Comparison of ENCODE assay signal across 7 cellular contexts in genomic region chr16:66936462-66936861, GRCh38. TPM values are rescaled to one million over a fixed set of nuclear protein-coding genes. Genes with fewer than 3 reads are reported as not detected.
DNase-seq lines count a peak whose midpoint lies in the region; TF ChIP-seq lines count a peak whose summit lies in the region.
"Had no signal": no experiment of that assay in that cellular context is flagged by ENCODE, and none has a peak within 500 bp of the region (broad histone marks: within the 10 kb centered on the region; RNA-seq: fewer than 3 reads in every experiment).

No MANE protein-coding gene starts in this region.

- H3K9me3 ChIP-seq in Loucy (ENCODE audit: insufficient read depth, low read depth, low read length) (no peaks in the 10 kb centered on the region), neural progenitor cell (ENCODE audit: low read depth) (no peaks in the 10 kb centered on the region), BE2C (no peaks in the 10 kb centered on the region)
- H3K9me3 ChIP-seq: MG63 had no signal

- no peaks in the 10 kb centered on the region for H3K9me3 Mint-ChIP-seq in neural progenitor cell

- H3K4me1 Mint-ChIP-seq in neural progenitor cell = peaks cover 32% of the 10 kb centered on the region

- H3K27ac Mint-ChIP-seq in neural progenitor cell = no peak overlapping the region

- no peak overlapping the region for H3K27ac ChIP-seq in coronary artery
- H3K27ac ChIP-seq in neural progenitor cell = no peak overlapping the region

- H3K4me3 ChIP-seq in Loucy (ENCODE audit: low read length, poor library complexity, severe bottlenecking) (peak overlapping the region; percentile 94), coronary artery (peak overlapping the region; percentile 97), neural progenitor cell (no peak overlapping the region), BE2C (ENCODE audit: low read depth, low read length) (no peak overlapping the region)

- H3K4me1 ChIP-seq in Loucy (ENCODE audit: insufficient read depth, low read length, poor library complexity, severe bottlenecking) = peaks cover 34% of the 10 kb centered on the region
- H3K4me1 ChIP-seq in neural progenitor cell = peaks cover 10% of the 10 kb centered on the region
- H3K4me1 ChIP-seq in BE2C = no peaks in the 10 kb centered on the region

- H3K27me3 ChIP-seq in Loucy (ENCODE audit: insufficient read depth, low read length, poor library complexity, severe bottlenecking) (no peaks in the 10 kb centered on the region), neural progenitor cell (peaks cover 9% of the 10 kb centered on the region), BE2C (no peaks in the 10 kb centered on the region)
- H3K27me3 ChIP-seq: MG63 had no signal

- no peaks in the 10 kb centered on the region for H3F3A ChIP-seq in Loucy (ENCODE audit: low read depth)
- H3F3A ChIP-seq in neural progenitor cell (ENCODE audit: low read depth) = no peaks in the 10 kb centered on the region

- H3K36me3 Mint-ChIP-seq in neural progenitor cell = peaks cover 9% of the 10 kb centered on the region

- peaks cover 4% of the 10 kb centered on the region for H3K27me3 Mint-ChIP-seq in neural progenitor cell (ENCODE audit: insufficient read depth, low read depth)

- peak overlapping the region; percentile 97 for H3K9ac ChIP-seq in Loucy (ENCODE audit: low read depth, low read length, poor library complexity, severe bottlenecking)
- H3K9ac ChIP-seq in neural progenitor cell = no peak overlapping the region

- peak overlapping the region; percentile 96 for H3K4me3 Mint-ChIP-seq in neural progenitor cell

- 0 out of 2 replicates have a peak, but pooled peaks cover 7% of the 10 kb centered on the region for H3K36me3 ChIP-seq in Loucy (ENCODE audit: insufficient read depth, low read length)
- no peaks in the 10 kb centered on the region for H3K36me3 ChIP-seq in neural progenitor cell
- peaks cover 18% of the 10 kb centered on the region for H3K36me3 ChIP-seq in BE2C
- H3K36me3 ChIP-seq: MG63 had no signal

- H4K20me1 ChIP-seq in Loucy (ENCODE audit: insufficient read depth, low read length, poor library complexity, severe bottlenecking) (peaks cover 14% of the 10 kb centered on the region), neural progenitor cell (ENCODE audit: low read depth) (peaks cover 19% of the 10 kb centered on the region)

- DNase-seq in coronary artery (ENCODE audit: low spot score) (no peak), neural progenitor cell (ENCODE audit: low spot score) (no peak), BE2C (no peak), A172 (ENCODE audit: low spot score) (no peak), hippocampal formation (lab: John Stamatoyannopoulos, UW) (no peak)
- DNase-seq: MG63 had no signal

- TF ChIP-seq CTCF in Loucy (conservative IDR thresholded peaks at IDR 0.05; ENCODE audit: low read length) = no peak
- TF ChIP-seq CTCF in coronary artery (IDR thresholded peaks at IDR 0.05) = no peak
- TF ChIP-seq CTCF in neural progenitor cell (IDR thresholded peaks at IDR 0.05) = no peak
- no peak for TF ChIP-seq CTCF in BE2C (IDR thresholded peaks at IDR 0.05; ENCODE audit: low read depth, low read length)

- H2AFZ ChIP-seq in Loucy (ENCODE audit: low read length) (no peak overlapping the region), neural progenitor cell (replicated peaks) (no peak overlapping the region)

- H3K79me2 ChIP-seq in Loucy (ENCODE audit: insufficient read depth, low read length) (peaks cover 47% of the 10 kb centered on the region), neural progenitor cell (ENCODE audit: low read depth) (peaks cover 9% of the 10 kb centered on the region)

- no peaks in the 10 kb centered on the region for H3K9me2 ChIP-seq in Loucy (replicated peaks; ENCODE audit: low read depth, low read length)

- H3K4me2 ChIP-seq in Loucy (ENCODE audit: low read depth, low read length, poor library complexity, severe bottlenecking) (peak overlapping the region; percentile 99), neural progenitor cell (no peak overlapping the region)

RNA-seq across cellular contexts. Expression of gene CES2, which starts 1.1 kb away (rescaled TPM):
- 11.1 and 20.9 TPM in 2 replicates for total RNA-seq in neural progenitor cell (ENCODE audit: low replicate concordance)
- 49.5 TPM for polyA plus RNA-seq in BE2C (2012; ENCODE audit: insufficient read depth, insufficient read length, low read depth)
- total RNA-seq in A172 (2014; rRNA removed; shearing (Covaris generic)) = 19.7 TPM in 2 replicates

RNA-seq across cellular contexts. Expression of gene CIAO2B, which starts 2.3 kb away (rescaled TPM):
- total RNA-seq in neural progenitor cell (ENCODE audit: low replicate concordance) = 55.5 and 76.0 TPM in 2 replicates
- 878 TPM for polyA plus RNA-seq in BE2C (2012; ENCODE audit: insufficient read depth, insufficient read length, low read depth)
- 150 and 174 TPM in 2 replicates for total RNA-seq in A172 (2014; rRNA removed; shearing (Covaris generic))

RNA-seq across cellular contexts. Expression of gene RRAD, which starts 11.1 kb away (rescaled TPM):
- 0.12 and 0.24 TPM in 2 replicates for total RNA-seq in neural progenitor cell (ENCODE audit: low replicate concordance)
- 15.8 TPM for polyA plus RNA-seq in BE2C (2012; ENCODE audit: insufficient read depth, insufficient read length, low read depth)
- total RNA-seq in A172 (2014; rRNA removed; shearing (Covaris generic)) = 1.0 and 2.8 TPM in 2 replicates

RNA-seq across cellular contexts. Expression of gene CDH16, which starts 17.8 kb away (rescaled TPM):
- total RNA-seq in neural progenitor cell (ENCODE audit: low replicate concordance) = not detected in 2 replicates
- not detected for polyA plus RNA-seq in BE2C (2012; ENCODE audit: insufficient read depth, insufficient read length, low read depth)
- total RNA-seq in A172 (2014; rRNA removed; shearing (Covaris generic)) = not detected in 2 replicates

RNA-seq across cellular contexts. Expression of gene CES3, which starts 24.6 kb away (rescaled TPM):
- total RNA-seq in neural progenitor cell (ENCODE audit: low replicate concordance) = 5.7 and 13.4 TPM in 2 replicates
- 9.2 TPM for polyA plus RNA-seq in BE2C (2012; ENCODE audit: insufficient read depth, insufficient read length, low read depth)
- 0.05 and 0.17 TPM in 2 replicates for total RNA-seq in A172 (2014; rRNA removed; shearing (Covaris generic))

Comparison
In these comparisons a context has a peak if more than half of its experiments do, and no peak if none do; other contexts are left out.
1. H3K4me3 ChIP-seq: peak in Loucy (single experiment) and coronary artery (single experiment); none in neural progenitor cell (single experiment) and BE2C (single experiment).